In the genomic region with DNA sequence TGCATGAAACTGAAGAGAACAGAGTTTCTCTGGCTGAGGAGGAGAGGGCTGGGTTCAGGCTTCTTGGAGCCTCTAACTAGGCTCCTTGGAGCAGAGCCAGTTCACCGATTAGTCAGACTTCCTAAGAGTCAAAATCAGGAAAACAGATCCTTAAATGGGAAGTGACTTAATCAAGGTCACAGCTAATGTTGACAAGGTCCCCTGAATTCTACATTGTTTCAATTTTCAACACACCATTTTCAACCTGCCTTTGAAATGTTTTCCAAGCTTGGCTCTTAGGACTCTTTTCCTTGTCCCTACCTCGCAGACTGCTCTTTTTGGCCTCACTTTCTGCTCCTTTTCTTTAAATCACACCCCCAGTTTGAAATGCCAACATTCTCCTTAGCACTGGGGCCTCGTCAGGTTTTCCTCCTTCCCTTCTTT, we compare ENCODE assay signal across 8 cellular contexts. TPM values are rescaled to one million over a fixed set of nuclear protein-coding genes. Genes with fewer than 3 reads are reported as not detected.
DNase-seq lines count a peak whose midpoint lies in the region; ATAC-seq and TF ChIP-seq lines count a peak whose summit lies in the region.

No MANE protein-coding gene starts in this region.

- H3K36me3 Mint-ChIP-seq in activated CD4-positive, alpha-beta memory T cell treated with anti-CD3 and anti-CD28 coated beads for 36 hours = no peaks in the 10 kb centered on the region

- DNase-seq in DMS 273 (lab: John Stamatoyannopoulos, UW; ENCODE audit: unreplicated experiment) (peak; percentile 58), T1000 (lab: John Stamatoyannopoulos, UW) (peak; percentile 24), glomerular endothelial cell (ENCODE audit: extremely low read depth, low read depth, low spot score) (peak; percentile 100), retinal pigment epithelial cell (ENCODE audit: low read depth) (peak; percentile 86), SHP77 (lab: John Stamatoyannopoulos, UW) (no peak), NCI-H1930 (lab: John Stamatoyannopoulos, UW) (no peak)
- DNase-seq in activated CD4-positive, alpha-beta memory T cell treated with anti-CD3 and anti-CD28 coated beads for 36 hours = no peak

- H3K9me3 Mint-ChIP-seq in activated CD4-positive, alpha-beta memory T cell treated with anti-CD3 and anti-CD28 coated beads for 36 hours = peaks cover 7% of the 10 kb centered on the region

- H3K4me3 ChIP-seq in retinal pigment epithelial cell (ENCODE audit: low read length) = no peak overlapping the region

- H3K27ac Mint-ChIP-seq in activated CD4-positive, alpha-beta memory T cell treated with anti-CD3 and anti-CD28 coated beads for 36 hours = no peak overlapping the region

- no peak for ATAC-seq in HG02588 (IDR thresholded peaks at IDR 0.05; ENCODE audit: unreplicated experiment)

- H3K4me3 Mint-ChIP-seq in activated CD4-positive, alpha-beta memory T cell treated with anti-CD3 and anti-CD28 coated beads for 36 hours = no peak overlapping the region

- peaks cover 15% of the 10 kb centered on the region for H3K4me1 Mint-ChIP-seq in activated CD4-positive, alpha-beta memory T cell treated with anti-CD3 and anti-CD28 coated beads for 36 hours (ENCODE audit: low read depth)

- intact Hi-C loops in activated CD4-positive, alpha-beta memory T cell treated with anti-CD3 and anti-CD28 coated beads for 36 hours (cut with micrococcal nuclease) = no loop called here

- no peak for TF ChIP-seq CTCF in retinal pigment epithelial cell (conservative IDR thresholded peaks at IDR 0.05; ENCODE audit: low read depth, low read length)

- POLR2A ChIA-PET in activated CD4-positive, alpha-beta memory T cell treated with anti-CD3 and anti-CD28 coated beads for 36 hours (lab: Charles Lee) = no interaction called here

- H3K27me3 Mint-ChIP-seq in activated CD4-positive, alpha-beta memory T cell treated with anti-CD3 and anti-CD28 coated beads for 36 hours = no peaks in the 10 kb centered on the region

- CTCF ChIA-PET in activated CD4-positive, alpha-beta memory T cell treated with anti-CD3 and anti-CD28 coated beads for 36 hours (lab: Charles Lee) = interaction anchor here (2.1 kb wide), 1 partner anchor 90 kb away, joined by 9 read pairs; no protein-coding TSS in a partner anchor

RNA-seq across cellular contexts. Expression of a gene that starts 16.3 kb away (rescaled TPM):
- 1.1 and 1.8 TPM in 2 replicates for total RNA-seq in glomerular endothelial cell
- total RNA-seq in activated CD4-positive, alpha-beta memory T cell treated with anti-CD3 and anti-CD28 coated beads for 36 hours = not detected

RNA-seq across cellular contexts. Expression of a gene that starts 28.2 kb away (rescaled TPM):
- total RNA-seq in glomerular endothelial cell = 111 and 185 TPM in 2 replicates
- not detected for total RNA-seq in activated CD4-positive, alpha-beta memory T cell treated with anti-CD3 and anti-CD28 coated beads for 36 hours

RNA-seq across cellular contexts. Expression of a gene that starts 36.4 kb away (rescaled TPM):
- 74.9 and 80.3 TPM in 2 replicates for total RNA-seq in glomerular endothelial cell
- 100 to 1,000 TPM; 113 to 133 TPM for total RNA-seq in activated CD4-positive, alpha-beta memory T cell treated with anti-CD3 and anti-CD28 coated beads for 36 hours

Comparison
In these comparisons a context has a peak if more than half of its experiments do, and no peak if none do; other contexts are left out.
1. DNase-seq: peak in DMS 273 (single experiment), T1000 (single experiment), glomerular endothelial cell (single experiment) and retinal pigment epithelial cell (single experiment); none in activated CD4-positive, alpha-beta memory T cell treated with anti-CD3 and anti-CD28 coated beads for 36 hours (single experiment), SHP77 (0 of 2) and NCI-H1930 (0 of 2).
2. RNA of a gene that starts 28.2 kb away (total RNA-seq): 111 to 185 TPM in glomerular endothelial cell; not detected in activated CD4-positive, alpha-beta memory T cell treated with anti-CD3 and anti-CD28 coated beads for 36 hours; every median in the first group is over 100 times any median in the second.